ENCODE assay signal across 8 cellular contexts in the genomic region with DNA sequence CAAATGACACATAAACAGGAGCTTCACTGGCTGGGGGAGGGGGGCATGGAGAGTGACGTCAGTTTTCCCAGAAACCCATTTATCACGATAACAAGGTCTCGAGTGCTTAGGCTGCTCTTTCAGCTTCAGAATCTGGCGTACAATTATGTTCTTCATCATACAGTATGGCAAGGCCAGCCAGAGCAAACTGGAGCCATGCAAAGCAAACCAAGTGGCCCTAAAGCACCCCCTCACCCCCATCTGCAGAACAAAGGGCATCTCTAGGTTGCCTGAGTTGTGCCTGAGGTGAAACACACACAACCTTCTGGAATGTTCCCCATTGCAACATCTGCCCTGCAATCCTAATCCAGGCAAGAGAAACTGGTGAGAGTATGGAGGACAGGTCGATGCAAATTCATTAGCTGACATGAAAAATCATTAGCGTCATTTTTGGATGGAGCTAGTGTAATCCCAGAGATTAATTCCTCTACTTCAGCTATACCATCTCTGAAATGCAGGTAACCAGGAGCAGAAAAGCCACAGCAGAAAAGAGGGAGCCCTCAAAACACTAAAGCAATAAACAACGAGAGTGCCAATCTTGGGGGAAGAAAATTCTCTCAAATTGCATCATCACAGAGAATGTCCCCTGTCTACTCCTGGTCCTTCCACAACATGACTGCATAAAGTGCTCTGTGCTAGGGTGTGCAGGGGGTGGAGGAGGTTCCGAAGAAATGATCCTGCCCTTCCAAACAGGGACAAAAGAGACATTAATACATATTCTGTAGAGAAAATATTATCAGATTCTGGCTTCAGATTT. TPM values are rescaled to one million over a fixed set of nuclear protein-coding genes. Genes with fewer than 3 reads are reported as not detected.
DNase-seq lines count a peak whose midpoint lies in the region; ATAC-seq, FAIRE-seq and TF ChIP-seq lines count a peak whose summit lies in the region.

No MANE protein-coding gene starts in this region.

- H3K4me3 ChIP-seq in DND-41 (ENCODE audit: low read depth in 1 of 2, low read length in 2 of 2) (peak overlapping the region; percentile 75 to 81), mesodermal cell (ENCODE audit: extremely low read depth, insufficient read depth, low read length, poor library complexity, severe bottlenecking) (peak overlapping the region; percentile 59), kidney (ENCODE audit: low read length in 2 of 2) (peak overlapping the region in 1 of 2 donors; percentile 59), right atrium auricular region (peak overlapping the region in 1 of 2 donors; percentile 66)

- peaks cover 77% of the 10 kb centered on the region for H3K79me2 ChIP-seq in DND-41 (ENCODE audit: insufficient read depth, low read length)

- H3K36me3 ChIP-seq in DND-41 (ENCODE audit: insufficient read depth, low read length) (peaks cover 12% of the 10 kb centered on the region), mesodermal cell (ENCODE audit: control insufficient read depth, insufficient read depth, low read length) (no peaks in the 10 kb centered on the region), kidney (ENCODE audit: control insufficient read depth in 1 of 2, insufficient read depth in 2 of 2, low read length in 2 of 2) (no peaks in the 10 kb centered on the region), right atrium auricular region (no peaks in the 10 kb centered on the region)

- H3K27me3 ChIP-seq in DND-41 (ENCODE audit: insufficient read depth, low read length, poor library complexity) (no peaks in the 10 kb centered on the region), right atrium auricular region (no peaks in the 10 kb centered on the region)

- no peak for FAIRE-seq in kidney (lab: Jason Lieb, UNC)

- peak overlapping the region; percentile 86 for H3K4me2 ChIP-seq in DND-41 (ENCODE audit: insufficient read depth, low read length)

- intact Hi-C loops in kidney (cut with DNase I) = no loop called here

- no peaks in the 10 kb centered on the region for H3K9me3 ChIP-seq in DND-41 (ENCODE audit: insufficient read depth, low read length, severe bottlenecking)
- no peaks in the 10 kb centered on the region for H3K9me3 ChIP-seq in mesodermal cell (ENCODE audit: control insufficient read depth, low read length)
- H3K9me3 ChIP-seq in kidney (ENCODE audit: control insufficient read depth in 1 of 2, low read length in 2 of 2) = no peaks in the 10 kb centered on the region
- no peaks in the 10 kb centered on the region for H3K9me3 ChIP-seq in right atrium auricular region

- DNase-seq in DND-41 (peak; percentile 64), NCI-H69 (lab: John Stamatoyannopoulos, UW) (peak; percentile 22), kidney (no peak), dermis blood vessel endothelial cell (no peak), superior temporal gyrus (ENCODE audit: extremely low spot score) (no peak), right atrium auricular region (ENCODE audit: low spot score) (no peak)
- peak; percentile 75 for DNase-seq in activated naive CD4-positive, alpha-beta T cell treated with Interleukin-2 at 50 U/mL for 16 hours

- H2AFZ ChIP-seq in DND-41 (ENCODE audit: low read depth, low read length) = no peak overlapping the region

- peak overlapping the region; percentile 95 for H3K27ac ChIP-seq in DND-41 (ENCODE audit: low read length)
- peak overlapping the region; percentile 45 for H3K27ac ChIP-seq in mesodermal cell (ENCODE audit: low read depth, low read length, severe bottlenecking)
- no peak overlapping the region for H3K27ac ChIP-seq in kidney (ENCODE audit: low read depth in 2 of 2, low read length in 2 of 2)
- no peak overlapping the region for H3K27ac ChIP-seq in right atrium auricular region

- 59 to 88% methylated on average over 3 to 4 of the region's 8 CpGs for WGBS in mesodermal cell (ENCODE audit: insufficient coverage in 2 of 2), 2 experiments

- H3K4me1 ChIP-seq in DND-41 (ENCODE audit: insufficient read depth, low read length) (peaks cover 65% of the 10 kb centered on the region), mesodermal cell (ENCODE audit: control insufficient read depth, insufficient read depth, low read length, poor library complexity, severe bottlenecking) (peaks cover 5% of the 10 kb centered on the region), kidney (ENCODE audit: control insufficient read depth in 1 of 2, insufficient read depth in 1 of 2, low read depth in 1 of 2, low read length in 2 of 2) (peaks cover 0 to 6% of the 10 kb centered on the region in 2 donors), right atrium auricular region (peaks cover 0 to 7% of the 10 kb centered on the region in 2 donors)

- H4K20me1 ChIP-seq in DND-41 (ENCODE audit: insufficient read depth, low read length) = peaks cover 25% of the 10 kb centered on the region

- H3K9ac ChIP-seq in DND-41 (ENCODE audit: low read depth, low read length) (peak overlapping the region; percentile 76), kidney (ENCODE audit: low read length in 2 of 2) (no peak overlapping the region)

- TF ChIP-seq CTCF in DND-41 (IDR thresholded peaks at IDR 0.05; ENCODE audit: borderline replicate concordance, extremely low read depth, low read length, poor library complexity, severe bottlenecking) = no peak
- no peak for TF ChIP-seq CTCF in kidney (IDR thresholded peaks at IDR 0.05; ENCODE audit: borderline replicate concordance, extremely low read depth, insufficient read depth)
- TF ChIP-seq CTCF in right atrium auricular region (IDR thresholded peaks at IDR 0.05) = no peak

- ATAC-seq in DND-41 (ENCODE audit: insufficient read depth, low read depth) = no peak

RNA-seq across cellular contexts. Expression of gene SEPTIN6, which starts 1.8 kb away (rescaled TPM):
- 118 TPM for polyA plus RNA-seq in mesodermal cell (2013, experiment 1 of 2)
- polyA plus RNA-seq in mesodermal cell (2013, experiment 2 of 2) = 105 TPM
- total RNA-seq in kidney = 40.1 TPM
- 32.4 TPM for polyA plus RNA-seq in kidney (ENCODE audit: insufficient read depth, low read depth, low replicate concordance)
- 22.8 and 40.9 TPM in 2 replicates for total RNA-seq in dermis blood vessel endothelial cell
- 10 to 100 TPM; 14.1 to 16.4 TPM for total RNA-seq in right atrium auricular region

Comparison
In these comparisons a context has a peak if more than half of its experiments do, and no peak if none do; other contexts are left out.
1. DNase-seq: peak in DND-41 (single experiment), NCI-H69 (single experiment) and activated naive CD4-positive, alpha-beta T cell treated with Interleukin-2 at 50 U/mL for 16 hours (single experiment); none in kidney (single experiment), dermis blood vessel endothelial cell (single experiment), superior temporal gyrus (single experiment) and right atrium auricular region (single experiment).
2. H3K27ac ChIP-seq: peak in DND-41 (single experiment) and mesodermal cell (single experiment); none in kidney (0 of 2) and right atrium auricular region (0 of 2).